15 cellular contexts compared by ENCODE assay signal in genomic region chr20:46592580-46593362, GRCh38. TPM values are rescaled to one million over a fixed set of nuclear protein-coding genes. Genes with fewer than 3 reads are reported as not detected.
DNase-seq lines count a peak whose midpoint lies in the region; ATAC-seq and TF ChIP-seq lines count a peak whose summit lies in the region.
"Had no signal": no experiment of that assay in that cellular context is flagged by ENCODE, and none has a peak within 500 bp of the region (broad histone marks: within the 10 kb centered on the region; RNA-seq: fewer than 3 reads in every experiment).

No MANE protein-coding gene starts in this region.

- no peak overlapping the region for H3K27ac Mint-ChIP-seq in activated naive CD4-positive, alpha-beta T cell treated with anti-CD3 and anti-CD28 coated beads for 36 hours
- no peak overlapping the region; the same call in 1 of the 2 replicates for H3K27ac Mint-ChIP-seq in GM23338
- no peak overlapping the region for H3K27ac Mint-ChIP-seq in stimulated activated naive B cell treated with anti-CD40 and anti-IgM and Interleukin-4, amounts not matched to agents 10 μg/mL and 1 μg/mL and 100 μg/mL, for 72 hours

- H3K79me2 ChIP-seq in GM23338 (replicated peaks; ENCODE audit: insufficient read depth) = no peaks in the 10 kb centered on the region

- ATAC-seq in GM23338 (peak; percentile 88), GM21737 (IDR thresholded peaks at IDR 0.05; ENCODE audit: unreplicated experiment) (no peak)
- peak; percentile 61 to 76 for ATAC-seq in stimulated activated naive B cell treated with anti-CD40 and anti-IgM and Interleukin-4, amounts not matched to agents 10 μg/mL and 1 μg/mL and 100 μg/mL, for 72 hours (replicated peaks)

- no peaks in the 10 kb centered on the region for H3K36me3 Mint-ChIP-seq in activated naive CD4-positive, alpha-beta T cell treated with anti-CD3 and anti-CD28 coated beads for 36 hours (ENCODE audit: low read depth)
- peaks cover 11% of the 10 kb centered on the region; the same call in 1 of the 3 replicates for H3K36me3 Mint-ChIP-seq in GM23338 (ENCODE audit: low read depth)
- H3K36me3 Mint-ChIP-seq in stimulated activated naive B cell treated with anti-CD40 and anti-IgM and Interleukin-4, amounts not matched to agents 10 μg/mL and 1 μg/mL and 100 μg/mL, for 72 hours = no peaks in the 10 kb centered on the region

- H3F3A ChIP-seq in GM23338 (replicated peaks; ENCODE audit: low read depth) = 0 out of 2 replicates have a peak, but pooled peaks cover 3% of the 10 kb centered on the region

- peak; percentile 54 to 63 for TF ChIP-seq CTCF in GM23338 (conservative IDR thresholded peaks at IDR 0.05; ENCODE audit: low read depth in 2 of 2)
- TF ChIP-seq CTCF in VCaP (conservative IDR thresholded peaks at IDR 0.05) = peak; percentile 10; the same call in 1 of the 2 replicates
- TF ChIP-seq CTCF in right atrium auricular region (IDR thresholded peaks at IDR 0.05) = no peak

- H2AFZ ChIP-seq in GM23338 = 0 out of 2 replicates have a peak overlapping the region, but pooled peaks have one; percentile 23

- no peaks in the 10 kb centered on the region for H3K4me1 Mint-ChIP-seq in activated naive CD4-positive, alpha-beta T cell treated with anti-CD3 and anti-CD28 coated beads for 36 hours (ENCODE audit: low read depth)
- H3K4me1 Mint-ChIP-seq in GM23338 = peaks cover 22% of the 10 kb centered on the region
- H3K4me1 Mint-ChIP-seq in stimulated activated naive B cell treated with anti-CD40 and anti-IgM and Interleukin-4, amounts not matched to agents 10 μg/mL and 1 μg/mL and 100 μg/mL, for 72 hours = no peaks in the 10 kb centered on the region

- peaks cover 22% of the 10 kb centered on the region for H3K4me1 ChIP-seq in GM23338 (ENCODE audit: insufficient read depth)
- H3K4me1 ChIP-seq in right atrium auricular region = no peaks in the 10 kb centered on the region
- H3K4me1 ChIP-seq: uterus had no signal

- no peaks in the 10 kb centered on the region for H3K9me3 ChIP-seq in right atrium auricular region
- H3K9me3 ChIP-seq: uterus had no signal

- CTCF ChIA-PET in activated naive CD4-positive, alpha-beta T cell treated with anti-CD3 and anti-CD28 coated beads for 36 hours (lab: Charles Lee) = no interaction called here

- intact Hi-C loops in activated naive CD4-positive, alpha-beta T cell treated with anti-CD3 and anti-CD28 coated beads for 36 hours (cut with micrococcal nuclease) = no loop called here

- H3K9me2 ChIP-seq in GM23338 (ENCODE audit: insufficient read depth) = no peaks in the 10 kb centered on the region

- H3K4me3 ChIP-seq in GM23338 (no peak overlapping the region), right atrium auricular region (no peak overlapping the region)
- H3K4me3 ChIP-seq: uterus had no signal

- H3K4me2 ChIP-seq in GM23338 = no peak overlapping the region

- H3K36me3 ChIP-seq in GM23338 (ENCODE audit: insufficient read depth) = no peaks in the 10 kb centered on the region
- no peaks in the 10 kb centered on the region for H3K36me3 ChIP-seq in right atrium auricular region
- H3K36me3 ChIP-seq: uterus had no signal

- H3K27ac ChIP-seq in GM23338 (ENCODE audit: low read depth) (no peak overlapping the region), VCaP (no peak overlapping the region), right atrium auricular region (no peak overlapping the region)
- H3K27ac ChIP-seq: uterus had no signal

- no peaks in the 10 kb centered on the region for H3K9me3 Mint-ChIP-seq in activated naive CD4-positive, alpha-beta T cell treated with anti-CD3 and anti-CD28 coated beads for 36 hours
- no peaks in the 10 kb centered on the region; the same call in 2 of the 3 replicates for H3K9me3 Mint-ChIP-seq in GM23338
- H3K9me3 Mint-ChIP-seq in stimulated activated naive B cell treated with anti-CD40 and anti-IgM and Interleukin-4, amounts not matched to agents 10 μg/mL and 1 μg/mL and 100 μg/mL, for 72 hours = no peaks in the 10 kb centered on the region

- peak; percentile 6 for DNase-seq in activated naive CD4-positive, alpha-beta T cell treated with Interleukin-2 at 50 U/mL for 16 hours
- DNase-seq in activated naive CD4-positive, alpha-beta T cell treated with anti-CD3 and anti-CD28 coated beads for 36 hours = no peak
- peak; percentile 70 for DNase-seq in GM23338 (ENCODE audit: low spot score)
- no peak for DNase-seq in stimulated activated naive B cell treated with anti-CD40 and anti-IgM and Interleukin-4, amounts not matched to agents 10 μg/mL and 1 μg/mL and 100 μg/mL, for 72 hours
- no peak for DNase-seq in SW480 (ENCODE audit: low spot score)
- no peak for DNase-seq in right atrium auricular region (ENCODE audit: low spot score)
- DNase-seq: activated naive CD4-positive, alpha-beta T cell; central memory CD4-positive, alpha-beta T cell; GDM1; mesenchymal stem cell; NCI-H146; nucleus accumbens; uterus had no signal

- H4K20me1 ChIP-seq in GM23338 (replicated peaks; ENCODE audit: insufficient read depth) = no peaks in the 10 kb centered on the region

- H3K27me3 ChIP-seq in GM23338 (ENCODE audit: insufficient read depth) (no peaks in the 10 kb centered on the region), right atrium auricular region (no peaks in the 10 kb centered on the region)
- H3K27me3 ChIP-seq: uterus had no signal

- no peak overlapping the region for H3K4me3 Mint-ChIP-seq in activated naive CD4-positive, alpha-beta T cell treated with anti-CD3 and anti-CD28 coated beads for 36 hours
- no peak overlapping the region for H3K4me3 Mint-ChIP-seq in GM23338
- no peak overlapping the region for H3K4me3 Mint-ChIP-seq in stimulated activated naive B cell treated with anti-CD40 and anti-IgM and Interleukin-4, amounts not matched to agents 10 μg/mL and 1 μg/mL and 100 μg/mL, for 72 hours

- H3K27me3 Mint-ChIP-seq in activated naive CD4-positive, alpha-beta T cell treated with anti-CD3 and anti-CD28 coated beads for 36 hours (ENCODE audit: low read depth) = no peaks in the 10 kb centered on the region
- H3K27me3 Mint-ChIP-seq in GM23338 (ENCODE audit: insufficient read depth, low read depth, poor library complexity) = peaks cover 2% of the 10 kb centered on the region
- peaks cover 16 to 17% of the 10 kb centered on the region in 2 donors for H3K27me3 Mint-ChIP-seq in stimulated activated naive B cell treated with anti-CD40 and anti-IgM and Interleukin-4, amounts not matched to agents 10 μg/mL and 1 μg/mL and 100 μg/mL, for 72 hours

RNA-seq across cellular contexts. Expression of gene OCSTAMP, which starts 42.3 kb away (rescaled TPM):
- not detected for total RNA-seq in activated naive CD4-positive, alpha-beta T cell treated with anti-CD3 and anti-CD28 coated beads for 36 hours
- total RNA-seq in GM23338 (2014; rRNA removed; shearing (Covaris generic)) = 0.45 TPM in 1 of 2 replicates, not detected in the other
- polyA plus RNA-seq in GM23338 (2016; fragmentation: Nextera tagmentation; extraction: Ambion mirVana) = 0.32 TPM in 1 of 2 replicates, not detected in the other
- total RNA-seq in right atrium auricular region = not detected
- total RNA-seq: uterus had no signal

RNA-seq across cellular contexts. Expression of gene SLC13A3, which starts 58.5 kb away (rescaled TPM):
- total RNA-seq in activated naive CD4-positive, alpha-beta T cell treated with anti-CD3 and anti-CD28 coated beads for 36 hours = not detected
- 8.6 and 9.3 TPM in 2 replicates for total RNA-seq in GM23338 (2014; rRNA removed; shearing (Covaris generic))
- polyA plus RNA-seq in GM23338 (2016; fragmentation: Nextera tagmentation; extraction: Ambion mirVana) = 7.2 and 9.1 TPM in 2 replicates
- 1 to 10 TPM in 1 of 2 donors, under 1 TPM in 1; 0.37 to 1.5 TPM for total RNA-seq in right atrium auricular region

Comparison
In these comparisons a context has a peak if more than half of its experiments do, and no peak if none do; other contexts are left out.
1. DNase-seq: peak in activated naive CD4-positive, alpha-beta T cell treated with Interleukin-2 at 50 U/mL for 16 hours (single experiment) and GM23338 (single experiment); none in activated naive CD4-positive, alpha-beta T cell treated with anti-CD3 and anti-CD28 coated beads for 36 hours (single experiment), stimulated activated naive B cell treated with anti-CD40 and anti-IgM and Interleukin-4, amounts not matched to agents 10 μg/mL and 1 μg/mL and 100 μg/mL, for 72 hours (single experiment), SW480 (single experiment) and right atrium auricular region (single experiment).
2. CTCF ChIP-seq: peak in GM23338 (2 of 2) and VCaP (single experiment); none in right atrium auricular region (0 of 2).